22 cellular contexts compared by ENCODE assay signal in the genomic region with DNA sequence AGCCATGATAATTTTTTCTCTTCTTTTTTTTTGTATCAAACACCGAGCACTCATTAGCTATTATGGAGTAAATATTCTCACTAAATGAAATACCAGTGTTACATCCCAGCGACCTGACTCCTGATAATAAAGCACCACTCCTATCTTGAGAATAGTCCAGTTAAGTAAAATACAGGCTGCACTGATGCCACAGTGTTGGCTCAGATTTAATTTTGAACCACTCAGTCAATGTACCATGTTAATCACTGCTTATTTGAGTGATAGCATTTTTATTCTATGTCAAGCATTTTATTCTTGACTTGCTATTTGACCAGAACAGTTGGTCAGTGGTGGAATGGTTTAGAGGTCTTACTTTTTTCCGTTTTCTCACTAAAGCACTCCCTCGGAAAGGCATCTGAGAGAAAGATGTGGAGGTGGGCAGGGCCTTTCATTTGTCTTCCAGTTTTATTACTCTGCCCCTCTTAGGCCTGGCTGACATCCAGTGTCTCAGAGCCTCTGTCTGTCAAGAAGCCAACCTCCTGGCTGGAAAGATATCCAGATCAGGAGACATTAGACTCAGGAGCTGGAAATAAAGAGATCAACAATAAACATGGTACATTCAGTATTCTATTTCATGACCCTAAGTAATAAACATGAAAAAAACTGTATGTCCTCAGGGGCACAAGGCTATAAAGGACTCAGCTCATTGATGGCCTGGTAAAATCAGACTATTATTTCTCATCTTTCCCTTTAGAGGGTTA.
"Had no signal": no experiment of that assay in that cellular context is flagged by ENCODE, and none has a peak within 500 bp of the region (broad histone marks: within the 10 kb centered on the region; RNA-seq: fewer than 3 reads in every experiment).

No MANE protein-coding gene starts in this region.

- H3K36me3 ChIP-seq: adrenal gland, breast epithelium, colonic mucosa, thyroid gland, upper lobe of right lung had no signal

- ATAC-seq: activated T-cell treated with anti-CD3 and anti-CD28 coated beads, Interleukin-2, amount 50 U/mL, for 4 hours; effector memory CD8-positive, alpha-beta T cell; esophagus mucosa; stimulated activated naive CD8-positive, alpha-beta T cell treated with anti-CD3 and anti-CD28 coated beads, Interleukin-15, Interleukin-2, amounts not matched to agents 100 U/mL and 50 U/mL, for 24 hours; upper lobe of right lung; WTC11 had no signal

- H3K4me2 ChIP-seq: hepatocyte had no signal

- H2AFZ ChIP-seq: hepatocyte had no signal

- H3K27ac ChIP-seq: adrenal gland, breast epithelium, colonic mucosa, dorsolateral prefrontal cortex, thyroid gland, upper lobe of right lung had no signal

- H3K27me3 ChIP-seq: adrenal gland, breast epithelium, colonic mucosa, dorsolateral prefrontal cortex, hepatocyte, thyroid gland, upper lobe of right lung had no signal

- H3K79me2 ChIP-seq: hepatocyte had no signal

- H3K4me1 ChIP-seq: adrenal gland, breast epithelium, colonic mucosa, thyroid gland, upper lobe of right lung had no signal

- DNase-seq: activated CD4-positive, alpha-beta T cell treated with anti-CD3 and anti-CD28 coated beads, Interleukin-2, amount 50 U/mL, for 4 hours; activated CD8-positive, alpha-beta memory T cell treated with anti-CD3 and anti-CD28 coated beads for 24 hours; activated CD8-positive, alpha-beta memory T cell treated with anti-CD3 and anti-CD28 coated beads, Interleukin-2, amount 50 U/mL, for 4 hours; activated naive CD4-positive, alpha-beta T cell; activated T-cell treated with anti-CD3 and anti-CD28 coated beads, Interleukin-2, amount 50 U/mL, for 4 hours; adrenal gland; colonic mucosa; dorsolateral prefrontal cortex; effector memory CD8-positive, alpha-beta T cell; foreskin melanocyte; immature natural killer cell; nephron progenitor cell; posterior cingulate gyrus; stimulated activated CD4-positive, alpha-beta T cell treated with anti-CD3 and anti-CD28 coated beads, Interleukin-4, amount 100 ng/mL, for 4 hours; stimulated activated naive CD8-positive, alpha-beta T cell treated with anti-CD3 and anti-CD28 coated beads, Interleukin-15, Interleukin-2, amounts not matched to agents 100 U/mL and 50 U/mL, for 24 hours; T-helper 9 cell; thyroid gland; upper lobe of right lung had no signal

- H3K4me3 ChIP-seq: adrenal gland, breast epithelium, colonic mucosa, dorsolateral prefrontal cortex, hepatocyte, thyroid gland, upper lobe of right lung had no signal

- H3K9me3 ChIP-seq: adrenal gland, breast epithelium, colonic mucosa, thyroid gland, upper lobe of right lung had no signal
